2 cellular contexts compared by ENCODE assay signal in the genomic region with DNA sequence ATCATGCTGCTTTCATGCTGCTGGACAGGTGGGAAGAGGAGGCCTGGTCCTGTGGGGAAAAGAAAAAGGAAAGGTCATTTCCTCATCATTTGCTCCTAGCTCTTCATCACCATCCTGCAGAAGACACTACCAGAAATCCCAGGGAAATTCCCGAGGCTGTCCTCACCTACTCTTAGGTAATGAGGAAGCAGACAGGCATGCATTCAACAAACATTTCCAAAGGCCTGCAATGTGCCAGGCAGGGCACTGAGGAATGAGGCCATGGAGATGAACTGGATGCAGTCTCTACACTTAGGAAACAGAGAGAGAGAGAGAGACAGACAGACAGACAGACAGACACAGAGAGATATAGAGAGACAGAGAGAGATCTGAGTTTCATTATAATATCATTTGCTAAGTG.
TF ChIP-seq lines count a peak whose summit lies in the region.

No MANE protein-coding gene starts in this region.

TF ChIP-seq in IMR-90, 13 proteins besides CTCF, POLR2A, EP300 and RAD21:
- TF ChIP-seq MAZ (IDR thresholded peaks at IDR 0.05; ENCODE audit: borderline replicate concordance, low read depth, low read length) = no peak
- no peak for TF ChIP-seq CEBPB (IDR thresholded peaks at IDR 0.05; ENCODE audit: low read depth, low read length)
- no peak for TF ChIP-seq BHLHE40 (IDR thresholded peaks at IDR 0.05; ENCODE audit: low read depth, low read length)

TF ChIP-seq in HepG2, 621 proteins besides CTCF, POLR2A, EP300 and RAD21:
- TF ChIP-seq ZNF468 (CRISPR knock-in tag; IDR thresholded peaks at IDR 0.05) = no peak
- TF ChIP-seq KLF16 (CRISPR knock-in tag; IDR thresholded peaks at IDR 0.05) = no peak
- TF ChIP-seq MLLT10 (CRISPR knock-in tag; IDR thresholded peaks at IDR 0.05) = no peak
TF ChIP-seq in HepG2: peak in this region for 0.
